In genomic region chr12:66086001-66086400, GRCh38 we compare ENCODE assay signal across 24 cellular contexts.
"Had no signal": no experiment of that assay in that cellular context is flagged by ENCODE, and none has a peak within 500 bp of the region (broad histone marks: within the 10 kb centered on the region; RNA-seq: fewer than 3 reads in every experiment).

No MANE protein-coding gene starts in this region.

- H3K9me3 Mint-ChIP-seq: dendritic cell treated with granulocyte-macrophage colony-stimulating factor and Interleukin-4, amounts not matched to agents 40 ng/mL and 50 ng/mL, for 4 days; natural killer cell had no signal

- H3K4me3 Mint-ChIP-seq: dendritic cell treated with granulocyte-macrophage colony-stimulating factor and Interleukin-4, amounts not matched to agents 40 ng/mL and 50 ng/mL, for 4 days; mesothelial cell of epicardium; natural killer cell; neural progenitor cell; stimulated activated memory B cell treated with anti-CD40 and anti-IgM and Interleukin-4, amounts not matched to agents 10 μg/mL and 1 μg/mL and 100 μg/mL, for 72 hours; stimulated activated naive CD8-positive, alpha-beta T cell treated with anti-CD3 and anti-CD28 coated beads, Interleukin-15, Interleukin-2, amounts not matched to agents 100 ng/mL and 50 ng/mL, for 24 hours had no signal

- DNase-seq: erythroblast; heart left ventricle; hippocampal formation; mammary epithelial cell; natural killer cell; nucleus accumbens; pancreas; right cardiac atrium; spleen; stimulated activated CD4-positive, alpha-beta T cell treated with anti-CD3 and anti-CD28 coated beads, Interleukin-15, amount 100 ng/mL, for 24 hours; stimulated activated CD4-positive, alpha-beta T cell treated with anti-CD3 and anti-CD28 coated beads, Interleukin-1b, Interleukin-23, amount 100 ng/mL, for 48 hours; stimulated activated CD4-positive, alpha-beta T cell treated with anti-CD3 and anti-CD28 coated beads, Interleukin-4, amount 100 ng/mL, for 24 hours; tibial artery; upper lobe of right lung had no signal

- H2AFZ ChIP-seq: neural progenitor cell had no signal

- H3K36me3 ChIP-seq: heart left ventricle, neural progenitor cell, pancreas, spleen, tibial artery, upper lobe of right lung, vagina had no signal

- H3K27ac Mint-ChIP-seq: dendritic cell treated with granulocyte-macrophage colony-stimulating factor and Interleukin-4, amounts not matched to agents 40 ng/mL and 50 ng/mL, for 4 days; mesothelial cell of epicardium; natural killer cell; neural progenitor cell; progenitor cell of endocrine pancreas; stimulated activated memory B cell treated with anti-CD40 and anti-IgM and Interleukin-4, amounts not matched to agents 10 μg/mL and 1 μg/mL and 100 μg/mL, for 72 hours; stimulated activated naive CD8-positive, alpha-beta T cell treated with anti-CD3 and anti-CD28 coated beads, Interleukin-15, Interleukin-2, amounts not matched to agents 100 ng/mL and 50 ng/mL, for 24 hours had no signal

- H3K4me1 Mint-ChIP-seq: natural killer cell; neural progenitor cell; stimulated activated memory B cell treated with anti-CD40 and anti-IgM and Interleukin-4, amounts not matched to agents 10 μg/mL and 1 μg/mL and 100 μg/mL, for 72 hours had no signal

- H3K4me1 ChIP-seq: heart left ventricle, pancreas, spleen, upper lobe of right lung, vagina had no signal

- H3K27ac ChIP-seq: heart left ventricle, neural progenitor cell, pancreas, spleen, tibial artery, upper lobe of right lung, vagina had no signal

- H3K9ac ChIP-seq: neural progenitor cell had no signal

- H3K27me3 Mint-ChIP-seq: dendritic cell treated with granulocyte-macrophage colony-stimulating factor and Interleukin-4, amounts not matched to agents 40 ng/mL and 50 ng/mL, for 4 days had no signal

- FAIRE-seq: colon, frontal cortex, pancreas had no signal

- H3K27me3 ChIP-seq: neural progenitor cell, pancreas, vagina had no signal

- ATAC-seq: heart left ventricle; left lobe of liver; natural killer cell; pancreas; right cardiac atrium; stimulated activated memory B cell treated with anti-CD40 and anti-IgM and Interleukin-4, amounts not matched to agents 10 μg/mL and 1 μg/mL and 100 μg/mL, for 72 hours; upper lobe of right lung had no signal

- H3K4me2 ChIP-seq: neural progenitor cell had no signal

- H3K9me3 ChIP-seq: pancreas, upper lobe of right lung, vagina had no signal

- H3K36me3 Mint-ChIP-seq: mesothelial cell of epicardium; natural killer cell; neural progenitor cell; stimulated activated memory B cell treated with anti-CD40 and anti-IgM and Interleukin-4, amounts not matched to agents 10 μg/mL and 1 μg/mL and 100 μg/mL, for 72 hours had no signal

- H3K4me3 ChIP-seq: heart left ventricle, neural progenitor cell, pancreas, spleen, tibial artery, upper lobe of right lung, vagina had no signal
